ENCODE assay signal across 20 cellular contexts in the genomic region with DNA sequence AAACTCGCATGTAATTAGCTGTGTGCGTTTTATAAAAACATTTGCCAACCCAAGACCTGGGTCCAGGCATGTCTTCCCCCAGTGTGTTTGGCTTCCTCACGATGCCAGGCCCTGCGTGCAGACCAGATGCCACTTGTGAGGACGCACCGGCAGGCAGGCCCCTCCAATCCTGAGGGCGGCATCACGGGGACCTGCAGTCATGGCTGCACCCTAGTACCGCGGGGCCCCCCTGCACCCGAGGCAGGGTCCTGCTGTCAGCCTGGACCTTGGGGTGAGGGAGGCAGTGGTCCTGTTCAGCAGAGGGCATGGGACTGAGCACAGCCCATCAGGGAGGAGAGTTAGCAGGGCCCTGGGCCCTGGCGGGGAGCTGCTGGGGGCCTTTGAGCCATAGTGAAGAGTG. TPM values are rescaled to one million over a fixed set of nuclear protein-coding genes. Genes with fewer than 3 reads are reported as not detected.
"Had no signal": no experiment of that assay in that cellular context is flagged by ENCODE, and none has a peak within 500 bp of the region (broad histone marks: within the 10 kb centered on the region; RNA-seq: fewer than 3 reads in every experiment).

No MANE protein-coding gene starts in this region.

- H3K4me1 ChIP-seq: testis had no signal

- H3K27ac Mint-ChIP-seq: activated CD4-positive, alpha-beta T cell treated with anti-CD3 and anti-CD28 coated beads, Interleukin-2, amount 10 ng/mL, durations not matched to agents 7 days and 5 days; activated naive CD8-positive, alpha-beta T cell treated with anti-CD3 and anti-CD28 coated beads, Interleukin-2, amount 10 ng/mL, durations not matched to agents 7 days and 5 days; stimulated activated effector memory CD8-positive, alpha-beta T cell treated with anti-CD3 and anti-CD28 coated beads, Interleukin-12 subunit alpha, Interleukin-12 subunit beta, amount 100 ng/mL, for 72 hours had no signal

- H3K4me2 ChIP-seq: smooth muscle cell had no signal

- H3K4me3 ChIP-seq: cardiac muscle cell, left lung, smooth muscle cell, testis, upper lobe of right lung had no signal

- H3K27me3 Mint-ChIP-seq: activated CD4-positive, alpha-beta T cell treated with anti-CD3 and anti-CD28 coated beads, Interleukin-2, amount 10 ng/mL, durations not matched to agents 7 days and 5 days; activated naive CD8-positive, alpha-beta T cell treated with anti-CD3 and anti-CD28 coated beads, Interleukin-2, amount 10 ng/mL, durations not matched to agents 7 days and 5 days had no signal

- DNase-seq: activated CD4-positive, alpha-beta T cell treated with anti-CD3 and anti-CD28 coated beads, Interleukin-2, amount 10 ng/mL, durations not matched to agents 7 days and 5 days; activated CD8-positive, alpha-beta memory T cell treated with anti-CD3 and anti-CD28 coated beads for 24 hours; activated CD8-positive, alpha-beta memory T cell treated with anti-CD3 and anti-CD28 coated beads, Interleukin-2, amount 50 U/mL, for 48 hours; activated gamma-delta T cell; activated naive CD8-positive, alpha-beta T cell treated with anti-CD3 and anti-CD28 coated beads, Interleukin-2, amount 10 ng/mL, durations not matched to agents 7 days and 5 days; activated T-cell treated with anti-CD3 and anti-CD28 coated beads, Interleukin-2, amount 50 U/mL, for 72 hours; amygdala; hypothalamus; nucleus accumbens; stimulated activated CD4-positive, alpha-beta T cell treated with anti-CD3 and anti-CD28 coated beads, Interleukin-4, amount 100 ng/mL, for 24 hours; testis; upper lobe of right lung had no signal

- H3K27ac ChIP-seq: cardiac muscle cell, left lung, testis had no signal

- ATAC-seq: activated T-cell treated with anti-CD3 and anti-CD28 coated beads, Interleukin-2, amount 50 U/mL, for 72 hours; left lung; natural killer cell treated with Interleukin-12 subunit alpha and Interleukin-12 subunit beta and Interleukin-15 and Interleukin-18, amount 100 ng/mL, for 72 hours; sciatic nerve; stimulated activated effector memory CD8-positive, alpha-beta T cell treated with anti-CD3 and anti-CD28 coated beads, Interleukin-12 subunit alpha, Interleukin-12 subunit beta, amount 100 ng/mL, for 72 hours; upper lobe of right lung had no signal

- H3K9me3 ChIP-seq: left lung, testis, upper lobe of right lung had no signal

- H3K36me3 ChIP-seq: cardiac muscle cell, upper lobe of right lung had no signal

- H3K9me3 Mint-ChIP-seq: activated CD4-positive, alpha-beta T cell treated with anti-CD3 and anti-CD28 coated beads, Interleukin-2, amount 10 ng/mL, durations not matched to agents 7 days and 5 days; activated naive CD8-positive, alpha-beta T cell treated with anti-CD3 and anti-CD28 coated beads, Interleukin-2, amount 10 ng/mL, durations not matched to agents 7 days and 5 days; activated T-cell treated with anti-CD3 and anti-CD28 coated beads, Interleukin-2, amount 50 U/mL, for 72 hours; mesothelial cell of epicardium; natural killer cell treated with Interleukin-12 subunit alpha and Interleukin-12 subunit beta and Interleukin-15 and Interleukin-18, amount 100 ng/mL, for 72 hours; stimulated activated effector memory CD8-positive, alpha-beta T cell treated with anti-CD3 and anti-CD28 coated beads, Interleukin-12 subunit alpha, Interleukin-12 subunit beta, amount 100 ng/mL, for 72 hours had no signal

- H3K27me3 ChIP-seq: cardiac muscle cell, left lung, testis, upper lobe of right lung had no signal

- H3K4me3 Mint-ChIP-seq: activated CD4-positive, alpha-beta T cell treated with anti-CD3 and anti-CD28 coated beads, Interleukin-2, amount 10 ng/mL, durations not matched to agents 7 days and 5 days; activated naive CD8-positive, alpha-beta T cell treated with anti-CD3 and anti-CD28 coated beads, Interleukin-2, amount 10 ng/mL, durations not matched to agents 7 days and 5 days; mesothelial cell of epicardium; natural killer cell treated with Interleukin-12 subunit alpha and Interleukin-12 subunit beta and Interleukin-15 and Interleukin-18, amount 100 ng/mL, for 72 hours; stimulated activated effector memory CD8-positive, alpha-beta T cell treated with anti-CD3 and anti-CD28 coated beads, Interleukin-12 subunit alpha, Interleukin-12 subunit beta, amount 100 ng/mL, for 72 hours had no signal

RNA-seq across cellular contexts. Expression of gene ZNF750, which starts 55.3 kb away (rescaled TPM):
- total RNA-seq: activated CD4-positive, alpha-beta T cell treated with anti-CD3 and anti-CD28 coated beads, Interleukin-2, amount 10 ng/mL, durations not matched to agents 7 days and 5 days; activated naive CD8-positive, alpha-beta T cell treated with anti-CD3 and anti-CD28 coated beads, Interleukin-2, amount 10 ng/mL, durations not matched to agents 7 days and 5 days; activated T-cell treated with anti-CD3 and anti-CD28 coated beads, Interleukin-2, amount 50 U/mL, for 72 hours; cardiac muscle cell; frontal cortex; natural killer cell treated with Interleukin-12 subunit alpha and Interleukin-12 subunit beta and Interleukin-15 and Interleukin-18, amount 100 ng/mL, for 72 hours; sciatic nerve had no signal
